In the genomic region with DNA sequence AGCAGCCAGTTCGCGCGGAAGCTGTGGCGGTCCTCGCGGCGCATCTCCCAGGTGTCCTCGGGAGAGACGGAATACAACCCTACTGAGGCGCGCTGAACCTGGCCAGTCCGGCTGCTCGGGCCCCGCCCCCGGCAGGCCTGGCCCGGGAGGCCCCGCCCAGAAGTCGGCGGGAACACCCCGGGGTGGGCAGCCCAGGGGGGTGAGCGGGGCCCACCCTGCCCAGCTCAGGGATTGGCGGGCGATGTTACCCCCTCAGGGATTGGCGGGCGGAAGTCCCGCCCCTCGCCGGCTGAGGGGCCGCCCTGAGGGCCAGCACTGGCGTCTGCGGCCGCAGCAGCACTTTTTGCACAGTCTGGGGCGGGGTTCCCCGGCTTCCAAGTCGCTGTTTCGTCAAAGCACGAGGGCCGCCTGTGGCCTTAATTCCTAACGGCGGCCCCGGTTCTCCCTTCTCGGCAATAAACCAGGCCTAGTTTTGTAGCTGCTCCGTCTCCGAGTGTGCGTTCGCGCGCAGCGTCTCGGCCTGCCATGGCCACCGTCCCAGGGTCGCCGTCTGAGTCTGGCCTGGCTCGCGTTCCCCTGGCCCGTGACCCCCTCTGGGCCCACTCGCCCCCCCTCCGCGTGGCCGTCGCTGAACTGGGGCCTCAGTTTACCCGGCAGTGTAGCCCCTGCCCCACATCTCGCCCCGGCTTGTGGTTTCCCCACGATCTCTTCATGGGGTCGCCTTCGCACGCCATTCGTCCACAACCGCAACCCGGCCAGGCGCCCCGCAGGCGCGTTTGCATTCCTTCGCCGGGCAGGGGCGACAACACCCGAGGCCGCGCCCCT, we compare ENCODE assay signal across 8 cellular contexts. TPM values are rescaled to one million over a fixed set of nuclear protein-coding genes. Genes with fewer than 3 reads are reported as not detected.
DNase-seq lines count a peak whose midpoint lies in the region; ATAC-seq and TF ChIP-seq lines count a peak whose summit lies in the region.

No MANE protein-coding gene starts in this region.

- H3K9me3 Mint-ChIP-seq in natural killer cell treated with Interleukin-12 subunit alpha and Interleukin-12 subunit beta and Interleukin-15 and Interleukin-18, amount 100 ng/mL, for 72 hours, result no peaks in the 10 kb centered on the region

- TF ChIP-seq CTCF in GM13976 (IDR thresholded peaks at IDR 0.05; ENCODE audit: borderline replicate concordance, control extremely low read depth, extremely low read depth, insufficient read depth, missing control alignments), result no peak
- TF ChIP-seq CTCF in fibroblast of pulmonary artery (IDR thresholded peaks at IDR 0.05; ENCODE audit: low read length, missing control alignments), result no peak

- in situ Hi-C loops in GM13976 (cut with MboI; ENCODE audit: low sequenced_read_pairs, unreplicated experiment), result loop anchor here (25.0 kb wide), 1 partner anchor 353 kb away; no protein-coding TSS in a partner anchor
- in situ Hi-C loops in KBM-7 (cut with MboI; ENCODE audit: low pct_unique_long_range_greater_than_20kb, low sequenced_read_pairs), result no loop called here

- H3K27ac Mint-ChIP-seq in natural killer cell treated with Interleukin-12 subunit alpha and Interleukin-12 subunit beta and Interleukin-15 and Interleukin-18, amount 100 ng/mL, for 72 hours, result peak overlapping the region; percentile 60 to 77

- peak overlapping the region; percentile 34 for H3K4me3 Mint-ChIP-seq in natural killer cell treated with Interleukin-12 subunit alpha and Interleukin-12 subunit beta and Interleukin-15 and Interleukin-18, amount 100 ng/mL, for 72 hours

- ATAC-seq in HG02798 (IDR thresholded peaks at IDR 0.05; ENCODE audit: poor library complexity, unreplicated experiment), result peak; percentile 89
- ATAC-seq in natural killer cell treated with Interleukin-12 subunit alpha and Interleukin-12 subunit beta and Interleukin-15 and Interleukin-18, amount 100 ng/mL, for 72 hours, result peak; percentile 96 to 97
- peak; percentile 92 for ATAC-seq in stimulated activated naive CD8-positive, alpha-beta T cell treated with anti-CD3 and anti-CD28 coated beads, Interleukin-15, Interleukin-2, amounts not matched to agents 100 U/mL and 50 U/mL, for 24 hours

- H3K4me1 Mint-ChIP-seq in natural killer cell treated with Interleukin-12 subunit alpha and Interleukin-12 subunit beta and Interleukin-15 and Interleukin-18, amount 100 ng/mL, for 72 hours (ENCODE audit: low read depth in 2 of 2), result peaks cover 16 to 22% of the 10 kb centered on the region in 2 donors

- H3K36me3 Mint-ChIP-seq in natural killer cell treated with Interleukin-12 subunit alpha and Interleukin-12 subunit beta and Interleukin-15 and Interleukin-18, amount 100 ng/mL, for 72 hours, result no peaks in the 10 kb centered on the region

- DNase-seq in GM13976 (ENCODE audit: low spot score) (peak; percentile 98), NCI-H748 treated with DMSO at 0.1 percent for 48 hours (lab: John Stamatoyannopoulos, UW) (peak; percentile 80), fibroblast of pulmonary artery (ENCODE audit: low read depth) (peak; percentile 93), KBM-7 (no peak)
- DNase-seq in activated T-helper 1 cell treated with anti-CD3 and anti-CD28 coated beads, Interleukin-2, amount 50 U/mL, for 16 hours (ENCODE audit: low read depth in 1 of 2, low spot score in 1 of 2), result peak; percentile 5 to 54
- DNase-seq in natural killer cell treated with Interleukin-12 subunit alpha and Interleukin-12 subunit beta and Interleukin-15 and Interleukin-18, amount 100 ng/mL, for 72 hours (ENCODE audit: low spot score), result peak; percentile 95
- DNase-seq in stimulated activated naive CD8-positive, alpha-beta T cell treated with anti-CD3 and anti-CD28 coated beads, Interleukin-15, Interleukin-2, amounts not matched to agents 100 U/mL and 50 U/mL, for 24 hours, result peak; percentile 80

- peak overlapping the region; percentile 56 for H3K4me3 ChIP-seq in fibroblast of pulmonary artery (replicated peaks; ENCODE audit: low read depth, low read length)

- H3K27me3 Mint-ChIP-seq in natural killer cell treated with Interleukin-12 subunit alpha and Interleukin-12 subunit beta and Interleukin-15 and Interleukin-18, amount 100 ng/mL, for 72 hours, result no peaks in the 10 kb centered on the region

RNA-seq across cellular contexts. Expression of a gene that starts 30.0 kb away (rescaled TPM):
- 100 to 1,000 TPM; 121 to 255 TPM for total RNA-seq in natural killer cell treated with Interleukin-12 subunit alpha and Interleukin-12 subunit beta and Interleukin-15 and Interleukin-18, amount 100 ng/mL, for 72 hours

RNA-seq across cellular contexts. Expression of a gene that starts 32.9 kb away (rescaled TPM):
- 10 to 100 TPM; 58.0 to 89.8 TPM for total RNA-seq in natural killer cell treated with Interleukin-12 subunit alpha and Interleukin-12 subunit beta and Interleukin-15 and Interleukin-18, amount 100 ng/mL, for 72 hours
